ENCODE assay signal across 18 cellular contexts in genomic region chr10:36086976-36087726, GRCh38.
DNase-seq lines count a peak whose midpoint lies in the region; ATAC-seq and TF ChIP-seq lines count a peak whose summit lies in the region.
"Had no signal": no experiment of that assay in that cellular context is flagged by ENCODE, and none has a peak within 500 bp of the region (broad histone marks: within the 10 kb centered on the region; RNA-seq: fewer than 3 reads in every experiment).

No MANE protein-coding gene starts in this region.

- DNase-seq in mammary epithelial cell (peak; percentile 15), breast epithelium (ENCODE audit: low spot score in 2 of 2) (no peak), PC-3 (peak; percentile 82), epithelial cell of esophagus (ENCODE audit: low read depth) (peak; percentile 29), myocyte (ENCODE audit: low read depth) (peak; percentile 3), type B pancreatic cell (ENCODE audit: extremely low spot score, unreplicated experiment) (no peak)
- DNase-seq: 8988T; Calu3; CD4-positive, CD25-positive, alpha-beta regulatory T cell; DMS153; DMS79 treated with DMSO at 0.1 percent for 48 hours; EL; GDM1 had no signal

- no peak overlapping the region for H2AFZ ChIP-seq in mammary epithelial cell (ENCODE audit: low read depth, low read length)
- peak overlapping the region; percentile 16; the same call in 1 of the 2 replicates for H2AFZ ChIP-seq in PC-3 (ENCODE audit: low read length)

- no peak for TF ChIP-seq POLR2A in breast epithelium (IDR thresholded peaks at IDR 0.05)

- no peaks in the 10 kb centered on the region for H3K36me3 Mint-ChIP-seq in type B pancreatic cell
- H3K36me3 Mint-ChIP-seq: CD4-positive, CD25-positive, alpha-beta regulatory T cell had no signal

- no peak overlapping the region for H3K4me3 Mint-ChIP-seq in type B pancreatic cell
- H3K4me3 Mint-ChIP-seq: CD4-positive, CD25-positive, alpha-beta regulatory T cell had no signal

- no peaks in the 10 kb centered on the region for H3K9me3 Mint-ChIP-seq in type B pancreatic cell

- CTCF ChIA-PET in mammary epithelial cell (lab: Charles Lee; ENCODE audit: low non-redundant PET) = no interaction called here
- CTCF ChIA-PET in PC-3 (lab: Charles Lee) = no interaction called here

- H3F3A ChIP-seq in PC-3 (ENCODE audit: low read length, unreplicated experiment) = no peaks in the 10 kb centered on the region

- H3K27me3 ChIP-seq in mammary epithelial cell (ENCODE audit: insufficient read depth, low read length) (no peaks in the 10 kb centered on the region), breast epithelium (no peaks in the 10 kb centered on the region), PC-3 (ENCODE audit: low read length) (no peaks in the 10 kb centered on the region)
- H3K27me3 ChIP-seq: BLaER1 treated with 17β-estradiol and CSF1 and Interleukin-3, amounts not matched to agents 10 nM and 100 nM had no signal

- H3K27ac ChIP-seq in mammary epithelial cell (ENCODE audit: insufficient read depth, low read depth, low read length) (no peak overlapping the region), breast epithelium (peak overlapping the region in 1 of 2 donors; percentile 19), PC-3 (ENCODE audit: low read length) (no peak overlapping the region)
- H3K27ac ChIP-seq: BLaER1 treated with 17β-estradiol and CSF1 and Interleukin-3, amounts not matched to agents 10 nM and 100 nM; HL-60 had no signal

- H4K20me1 ChIP-seq in mammary epithelial cell (ENCODE audit: insufficient read depth, low read length) (no peaks in the 10 kb centered on the region), PC-3 (ENCODE audit: low read length) (no peaks in the 10 kb centered on the region)
- H4K20me1 ChIP-seq: BLaER1 treated with 17β-estradiol and CSF1 and Interleukin-3, amounts not matched to agents 10 nM and 100 nM had no signal

- in situ Hi-C loops in mammary epithelial cell (cut with MboI; ENCODE audit: low sequenced_read_pairs in 2 of 2) = no loop called here

- H3K4me3 ChIP-seq in mammary epithelial cell (replicated peaks in 1 of 3; ENCODE audit: insufficient read depth in 1 of 3, low read depth in 2 of 3, low read length in 3 of 3) (no peak overlapping the region), breast epithelium (no peak overlapping the region), PC-3 (ENCODE audit: low read length) (no peak overlapping the region), epithelial cell of esophagus (ENCODE audit: low read length) (no peak overlapping the region)
- H3K4me3 ChIP-seq: BLaER1 treated with 17β-estradiol and CSF1 and Interleukin-3, amounts not matched to agents 10 nM and 100 nM; HAP-1 had no signal

- POLR2A ChIA-PET in PC-3 (lab: Charles Lee; ENCODE audit: unreplicated experiment) = interaction anchor here (0.6 kb wide), 2 partner anchors 10 to 196 kb away, joined by 3 to 4 read pairs; no protein-coding TSS in a partner anchor

- no peak overlapping the region for H3K27ac Mint-ChIP-seq in type B pancreatic cell

- H3K79me2 ChIP-seq in mammary epithelial cell (ENCODE audit: insufficient read depth, low read length) (no peaks in the 10 kb centered on the region), PC-3 (ENCODE audit: low read length) (no peaks in the 10 kb centered on the region)

- H3K36me3 ChIP-seq in mammary epithelial cell (ENCODE audit: insufficient read depth, low read length) (no peaks in the 10 kb centered on the region), breast epithelium (no peaks in the 10 kb centered on the region), PC-3 (ENCODE audit: low read depth, low read length) (no peaks in the 10 kb centered on the region)
- H3K36me3 ChIP-seq: BLaER1 treated with 17β-estradiol and CSF1 and Interleukin-3, amounts not matched to agents 10 nM and 100 nM; HAP-1 had no signal

- ATAC-seq in PC-3 (peak; percentile 88), HG02588 (IDR thresholded peaks at IDR 0.05; ENCODE audit: unreplicated experiment) (no peak), GM19035 (IDR thresholded peaks at IDR 0.05; ENCODE audit: unreplicated experiment) (no peak)

- H3K4me1 ChIP-seq in mammary epithelial cell (ENCODE audit: insufficient read depth, low read length) = no peaks in the 10 kb centered on the region
- no peaks in the 10 kb centered on the region for H3K4me1 ChIP-seq in breast epithelium
- peaks cover 11% of the 10 kb centered on the region for H3K4me1 ChIP-seq in PC-3 (ENCODE audit: insufficient read depth, low read length)
- H3K4me1 ChIP-seq: BLaER1 treated with 17β-estradiol and CSF1 and Interleukin-3, amounts not matched to agents 10 nM and 100 nM; HAP-1 had no signal

- H3K4me1 Mint-ChIP-seq in type B pancreatic cell (ENCODE audit: unreplicated experiment) = no peaks in the 10 kb centered on the region
- H3K4me1 Mint-ChIP-seq: CD4-positive, CD25-positive, alpha-beta regulatory T cell had no signal

- WGBS in mammary epithelial cell (ENCODE audit: low coverage, missing lambda C conversion rate) = 44% methylated on average over 5 of the region's 7 CpGs

- dilution Hi-C loops in mammary epithelial cell (cut with HindIII; ENCODE audit: low sequenced_read_pairs) = no loop called here

- H3K9me3 ChIP-seq in mammary epithelial cell (replicated peaks; ENCODE audit: insufficient read depth, low read length) = no peaks in the 10 kb centered on the region
- no peaks in the 10 kb centered on the region for H3K9me3 ChIP-seq in breast epithelium
- no peaks in the 10 kb centered on the region for H3K9me3 ChIP-seq in PC-3 (ENCODE audit: low read length)
- H3K9me3 ChIP-seq: HAP-1 had no signal

- TF ChIP-seq CTCF in mammary epithelial cell (conservative IDR thresholded peaks at IDR 0.05 in 1 of 2, IDR thresholded peaks at IDR 0.05 in 1 of 2; ENCODE audit: extremely low read depth in 1 of 2, insufficient read depth in 1 of 2, low read depth in 1 of 2, low read length in 2 of 2) (no peak), breast epithelium (IDR thresholded peaks at IDR 0.05) (no peak), PC-3 (conservative IDR thresholded peaks at IDR 0.05; ENCODE audit: low read depth, low read length) (no peak), epithelial cell of esophagus (IDR thresholded peaks at IDR 0.05; ENCODE audit: insufficient read depth, low read depth, low read length, missing control alignments) (no peak), type B pancreatic cell (conservative IDR thresholded peaks at IDR 0.05) (no peak)

- BruUV-seq in mammary epithelial cell (replicated peaks; lab: Mats Ljungman, UMichigan) (no TSS peak), PC-3 (replicated peaks; lab: Mats Ljungman, UMichigan) (no TSS peak)

- H3K27me3 Mint-ChIP-seq in type B pancreatic cell = peaks cover 7% of the 10 kb centered on the region
- H3K27me3 Mint-ChIP-seq: CD4-positive, CD25-positive, alpha-beta regulatory T cell had no signal

- intact Hi-C loops in mammary epithelial cell (cut with micrococcal nuclease) (no loop called here), breast epithelium (cut with DNase I; ENCODE audit: low total_unique reads) (no loop called here), PC-3 (cut with micrococcal nuclease) (no loop called here)

- H3K9ac ChIP-seq in mammary epithelial cell (ENCODE audit: insufficient read depth, low read length) (no peak overlapping the region), PC-3 (ENCODE audit: low read length) (no peak overlapping the region)
- H3K9ac ChIP-seq: BLaER1 treated with 17β-estradiol and CSF1 and Interleukin-3, amounts not matched to agents 10 nM and 100 nM had no signal

- no peaks in the 10 kb centered on the region for H3K9me2 ChIP-seq in PC-3 (replicated peaks; ENCODE audit: low read length)

- H3K4me2 ChIP-seq in mammary epithelial cell (ENCODE audit: insufficient read depth, low read depth, low read length) (no peak overlapping the region), PC-3 (ENCODE audit: low read length) (0 out of 2 replicates have a peak overlapping the region, but pooled peaks have one; percentile 1)
- H3K4me2 ChIP-seq: BLaER1 treated with 17β-estradiol and CSF1 and Interleukin-3, amounts not matched to agents 10 nM and 100 nM had no signal

Comparison
In these comparisons a context has a peak if more than half of its experiments do, and no peak if none do; other contexts are left out.
1. DNase-seq: peak in mammary epithelial cell (single experiment), PC-3 (single experiment), epithelial cell of esophagus (single experiment) and myocyte (single experiment); none in breast epithelium (0 of 2) and type B pancreatic cell (single experiment).